In genomic region chr2:223093436-223093839, GRCh38 we compare ENCODE assay signal across 11 cellular contexts. TPM values are rescaled to one million over a fixed set of nuclear protein-coding genes. Genes with fewer than 3 reads are reported as not detected.
A peak's percentile ranks its signal among the peaks of the same experiment; 100 is the strongest.
DNase-seq lines count a peak whose midpoint lies in the region; ATAC-seq and TF ChIP-seq lines count a peak whose summit lies in the region.
"Had no signal": no experiment of that assay in that cellular context is flagged by ENCODE, and none has a peak within 500 bp of the region (broad histone marks: within the 10 kb centered on the region; RNA-seq: fewer than 3 reads in every experiment).

No MANE protein-coding gene starts in this region.

- DNase-seq in AG10803 (ENCODE audit: low read depth), result peak; percentile 95
- DNase-seq in NCI-H2107 (lab: John Stamatoyannopoulos, UW), result peak; percentile 53
- DNase-seq in choroid plexus epithelial cell (ENCODE audit: low read depth), result peak; percentile 39
- no peak for DNase-seq in neural progenitor cell (ENCODE audit: low spot score)
- no peak for DNase-seq in stimulated activated naive B cell treated with anti-CD40 and anti-IgM and Interleukin-4, amounts not matched to agents 10 μg/mL and 1 μg/mL and 100 μg/mL, for 72 hours
- no peak for DNase-seq in amygdala (lab: John Stamatoyannopoulos, UW)
- DNase-seq: activated effector memory CD4-positive, alpha-beta T cell treated with anti-CD3 and anti-CD28 coated beads, Interleukin-2, amount 50 U/mL, for 16 hours; stimulated activated CD4-positive, alpha-beta T cell treated with anti-CD3 and anti-CD28 coated beads, Interleukin-1b, Interleukin-23, amount 100 ng/mL, for 48 hours had no signal

- H3K27ac Mint-ChIP-seq in neural progenitor cell, result no peak overlapping the region
- no peak overlapping the region for H3K27ac Mint-ChIP-seq in stimulated activated naive B cell treated with anti-CD40 and anti-IgM and Interleukin-4, amounts not matched to agents 10 μg/mL and 1 μg/mL and 100 μg/mL, for 72 hours

- no peak for ATAC-seq in stimulated activated naive B cell treated with anti-CD40 and anti-IgM and Interleukin-4, amounts not matched to agents 10 μg/mL and 1 μg/mL and 100 μg/mL, for 72 hours (replicated peaks)
- ATAC-seq in HG03039 (IDR thresholded peaks at IDR 0.05; ENCODE audit: unreplicated experiment), result no peak
- no peak for ATAC-seq in GM18858 (IDR thresholded peaks at IDR 0.05; ENCODE audit: unreplicated experiment)

- peaks cover 4% of the 10 kb centered on the region for H3K27me3 Mint-ChIP-seq in neural progenitor cell (ENCODE audit: insufficient read depth, low read depth)
- peaks cover 0 to 4% of the 10 kb centered on the region in 2 donors for H3K27me3 Mint-ChIP-seq in stimulated activated naive B cell treated with anti-CD40 and anti-IgM and Interleukin-4, amounts not matched to agents 10 μg/mL and 1 μg/mL and 100 μg/mL, for 72 hours

- H3K4me3 ChIP-seq in AG10803 (ENCODE audit: low read length) (no peak overlapping the region), choroid plexus epithelial cell (ENCODE audit: low read depth, low read length) (no peak overlapping the region), neural progenitor cell (no peak overlapping the region)
- H3K4me3 ChIP-seq: vagina had no signal

- no peaks in the 10 kb centered on the region for H3K79me2 ChIP-seq in neural progenitor cell (ENCODE audit: low read depth)

- H3K4me3 Mint-ChIP-seq in neural progenitor cell, result no peak overlapping the region
- H3K4me3 Mint-ChIP-seq in stimulated activated naive B cell treated with anti-CD40 and anti-IgM and Interleukin-4, amounts not matched to agents 10 μg/mL and 1 μg/mL and 100 μg/mL, for 72 hours, result no peak overlapping the region

- no peaks in the 10 kb centered on the region for H3K36me3 Mint-ChIP-seq in neural progenitor cell
- H3K36me3 Mint-ChIP-seq in stimulated activated naive B cell treated with anti-CD40 and anti-IgM and Interleukin-4, amounts not matched to agents 10 μg/mL and 1 μg/mL and 100 μg/mL, for 72 hours, result no peaks in the 10 kb centered on the region

- H3K4me1 ChIP-seq in neural progenitor cell, result no peaks in the 10 kb centered on the region
- H3K4me1 ChIP-seq: vagina had no signal

- no peaks in the 10 kb centered on the region for H3F3A ChIP-seq in neural progenitor cell (ENCODE audit: low read depth)

- H4K20me1 ChIP-seq in neural progenitor cell (ENCODE audit: low read depth), result no peaks in the 10 kb centered on the region

- no peaks in the 10 kb centered on the region for H3K27me3 ChIP-seq in neural progenitor cell
- H3K27me3 ChIP-seq: vagina had no signal

- H3K9me3 ChIP-seq in neural progenitor cell (ENCODE audit: low read depth), result no peaks in the 10 kb centered on the region
- H3K9me3 ChIP-seq: vagina had no signal

- no peak overlapping the region for H3K4me2 ChIP-seq in neural progenitor cell

- H3K36me3 ChIP-seq in neural progenitor cell, result no peaks in the 10 kb centered on the region
- H3K36me3 ChIP-seq: vagina had no signal

- no peak overlapping the region for H3K9ac ChIP-seq in neural progenitor cell

- TF ChIP-seq CTCF in AG10803 (conservative IDR thresholded peaks at IDR 0.05; ENCODE audit: low read length), result peak; percentile 14; the same call in 1 of the 2 replicates
- no peak for TF ChIP-seq CTCF in choroid plexus epithelial cell (conservative IDR thresholded peaks at IDR 0.05; ENCODE audit: low read depth, low read length)
- no peak for TF ChIP-seq CTCF in neural progenitor cell (IDR thresholded peaks at IDR 0.05)

- H3K9me3 Mint-ChIP-seq in neural progenitor cell, result peaks cover 2% of the 10 kb centered on the region
- no peaks in the 10 kb centered on the region for H3K9me3 Mint-ChIP-seq in stimulated activated naive B cell treated with anti-CD40 and anti-IgM and Interleukin-4, amounts not matched to agents 10 μg/mL and 1 μg/mL and 100 μg/mL, for 72 hours

- peak overlapping the region; percentile 52 for H2AFZ ChIP-seq in neural progenitor cell (replicated peaks)

- H3K4me1 Mint-ChIP-seq in neural progenitor cell, result peaks cover 8% of the 10 kb centered on the region
- H3K4me1 Mint-ChIP-seq in stimulated activated naive B cell treated with anti-CD40 and anti-IgM and Interleukin-4, amounts not matched to agents 10 μg/mL and 1 μg/mL and 100 μg/mL, for 72 hours, result no peaks in the 10 kb centered on the region

- H3K27ac ChIP-seq in neural progenitor cell, result no peak overlapping the region
- H3K27ac ChIP-seq: vagina had no signal

RNA-seq across cellular contexts. Expression of gene KCNE4, which starts 41.4 kb away (rescaled TPM):
- not detected in 2 replicates for total RNA-seq in neural progenitor cell (ENCODE audit: low replicate concordance)

Comparison
In these comparisons a context has a peak if more than half of its experiments do, and no peak if none do; other contexts are left out.
1. DNase-seq: peak in AG10803 (single experiment), NCI-H2107 (single experiment) and choroid plexus epithelial cell (single experiment); none in neural progenitor cell (single experiment), stimulated activated naive B cell treated with anti-CD40 and anti-IgM and Interleukin-4, amounts not matched to agents 10 μg/mL and 1 μg/mL and 100 μg/mL, for 72 hours (single experiment) and amygdala (0 of 56).